10 cellular contexts compared by ENCODE assay signal in genomic region chr2:159617651-159618050, GRCh38. TPM values are rescaled to one million over a fixed set of nuclear protein-coding genes. Genes with fewer than 3 reads are reported as not detected.
DNase-seq lines count a peak whose midpoint lies in the region; ATAC-seq, FAIRE-seq and TF ChIP-seq lines count a peak whose summit lies in the region.
"Had no signal": no experiment of that assay in that cellular context is flagged by ENCODE, and none has a peak within 500 bp of the region (broad histone marks: within the 10 kb centered on the region; RNA-seq: fewer than 3 reads in every experiment).

No MANE protein-coding gene starts in this region.

- no peak for FAIRE-seq in HepG2 (lab: Jason Lieb, UNC)

- BruUV-seq in HepG2 (replicated peaks; lab: Mats Ljungman, UMichigan) = no TSS peak

- H3K4me2 ChIP-seq in HepG2 (ENCODE audit: low read depth, low read length) = no peak overlapping the region

- H3K79me2 ChIP-seq in HepG2 (ENCODE audit: insufficient read depth, low read length) = peaks cover 23% of the 10 kb centered on the region

- no peak overlapping the region for H2AFZ ChIP-seq in HepG2 (ENCODE audit: low read length)

- CTCF ChIA-PET in HepG2 (lab: Yijun Ruan, JAX; ENCODE audit: low intra/inter-chr PET ratio, low total read pairs) = no interaction called here
- CTCF ChIA-PET in T-cell (lab: Charles Lee) = interaction anchor here in 1 of 2 donors (0.7 kb wide), 1 partner anchor 70 kb away, joined by 3 read pairs; no protein-coding TSS in a partner anchor

- H3K4me1 ChIP-seq in liver (ENCODE audit: control insufficient read depth in 4 of 4, insufficient read depth in 4 of 4, low read length in 3 of 4) = peaks cover 0 to 20% (median 6%) of the 10 kb centered on the region in 4 donors
- peaks cover 55% of the 10 kb centered on the region for H3K4me1 ChIP-seq in HepG2 (ENCODE audit: insufficient read depth, low read length)
- H3K4me1 ChIP-seq in SJCRH30 = peaks cover 9% of the 10 kb centered on the region

- H3K27me3 Mint-ChIP-seq in T-cell = peaks cover 17 to 25% of the 10 kb centered on the region in 2 donors

- peaks cover 13 to 16% (median 15%) of the 10 kb centered on the region in 3 donors for H3K4me1 Mint-ChIP-seq in T-cell

- no peaks in the 10 kb centered on the region for H3K36me3 ChIP-seq in liver (ENCODE audit: control insufficient read depth in 4 of 4, insufficient read depth in 3 of 4, low read depth in 1 of 4, low read length in 3 of 4)
- no peaks in the 10 kb centered on the region for H3K36me3 ChIP-seq in HepG2 (replicated peaks in 1 of 2; ENCODE audit: control insufficient read depth in 1 of 2, insufficient read depth in 2 of 2, low read length in 2 of 2)
- no peaks in the 10 kb centered on the region for H3K36me3 ChIP-seq in SJCRH30
- H3K36me3 ChIP-seq: BLaER1, suprapubic skin had no signal

- H3K27ac ChIP-seq in liver (ENCODE audit: low read depth in 1 of 2, low read length in 2 of 2) = no peak overlapping the region
- no peak overlapping the region for H3K27ac ChIP-seq in HepG2 (ENCODE audit: extremely low read length, insufficient read depth, low read length)
- peak overlapping the region; percentile 98; the same call in 1 of the 2 replicates for H3K27ac ChIP-seq in SJCRH30
- H3K27ac ChIP-seq: BLaER1 had no signal

- TF ChIP-seq EP300 in HepG2 (IDR thresholded peaks at IDR 0.05; ENCODE audit: low read depth in 2 of 2, low read length in 2 of 2) (no peak), HepG2 (CRISPR knock-in tag; IDR thresholded peaks at IDR 0.05; ENCODE audit: borderline replicate concordance) (no peak)

- H3K9me3 Mint-ChIP-seq in T-cell = no peaks in the 10 kb centered on the region

- H3K4me3 Mint-ChIP-seq in T-cell = no peak overlapping the region

- H3K9ac ChIP-seq in liver (ENCODE audit: low read depth in 1 of 2, low read length in 2 of 2) (peak overlapping the region; percentile 97), HepG2 (ENCODE audit: insufficient read depth, low read depth, low read length) (no peak overlapping the region)
- H3K9ac ChIP-seq: BLaER1 had no signal

- ATAC-seq in HepG2 (no peak), GM21526 (IDR thresholded peaks at IDR 0.05; ENCODE audit: low FRiP score, unreplicated experiment) (no peak), HG03039 (IDR thresholded peaks at IDR 0.05; ENCODE audit: unreplicated experiment) (no peak), T-cell (replicated peaks in 1 of 4) (no peak)

- H3K27me3 ChIP-seq in liver (ENCODE audit: control insufficient read depth in 4 of 4, insufficient read depth in 4 of 4, low read length in 3 of 4) = no peaks in the 10 kb centered on the region
- H3K27me3 ChIP-seq in HepG2 (ENCODE audit: control insufficient read depth in 1 of 2, insufficient read depth in 2 of 2, low read length in 2 of 2) = no peaks in the 10 kb centered on the region; a peak in 1 of 5 replicates
- H3K27me3 ChIP-seq in SJCRH30 = no peaks in the 10 kb centered on the region
- H3K27me3 ChIP-seq: BLaER1, suprapubic skin had no signal

- H3K4me3 ChIP-seq in liver (ENCODE audit: low read depth in 1 of 3, low read length in 3 of 3) = peak overlapping the region in 2 of 3 donors; percentile 34 to 87
- no peak overlapping the region for H3K4me3 ChIP-seq in HepG2 (replicated peaks in 1 of 3; ENCODE audit: insufficient read depth in 1 of 3, low read depth in 2 of 3, low read length in 3 of 3)
- H3K4me3 ChIP-seq in SJCRH30 = peak overlapping the region; percentile 93

- peaks cover under 1% of the 10 kb centered on the region for H3K36me3 Mint-ChIP-seq in T-cell

- no peak overlapping the region for H3K27ac Mint-ChIP-seq in T-cell

- WGBS in liver = 9% methylated on average over 2 of the region's 2 CpGs
- WGBS in HepG2 (ENCODE audit: low lambda C conversion rate) = 36% methylated on average over 2 of the region's 2 CpGs

- in situ Hi-C loops in HepG2 (cut with HindIII; ENCODE audit: extremely low pct_ligation_motif_present, low pct_unique_long_range_greater_than_20kb) = no loop called here

- DNase-seq in HepG2 (ENCODE audit: low spot score) (no peak), SJCRH30 (peak; percentile 43 to 67), iPS-NIHi11 (ENCODE audit: low spot score) (peak; percentile 32), ureter (ENCODE audit: low spot score) (no peak), T-cell (no peak)

- POLR2A ChIA-PET in HepG2 (lab: Yijun Ruan, JAX) = no interaction called here
- POLR2A ChIA-PET in T-cell (lab: Charles Lee) = no interaction called here

- TF ChIP-seq CTCF in liver (IDR thresholded peaks at IDR 0.05; ENCODE audit: low read depth, low read length, missing input control) = no peak
- no peak for TF ChIP-seq CTCF in HepG2 (CRISPR knock-in tag; IDR thresholded peaks at IDR 0.05)

- intact Hi-C loops in HepG2 (cut with micrococcal nuclease; ENCODE audit: unreplicated experiment) = loop anchor here (10.0 kb wide), 1 partner anchor 177 kb away; the partner anchor contains the start of gene CD302

- H3K9me3 ChIP-seq in liver (ENCODE audit: control insufficient read depth in 4 of 4, low read length in 3 of 4) (no peaks in the 10 kb centered on the region), HepG2 (ENCODE audit: low read length) (no peaks in the 10 kb centered on the region), SJCRH30 (replicated peaks) (no peaks in the 10 kb centered on the region)
- H3K9me3 ChIP-seq: BLaER1, suprapubic skin had no signal

- TF ChIP-seq POLR2A in HepG2 (IDR thresholded peaks at IDR 0.05; ENCODE audit: insufficient read depth in 1 of 2, low read depth in 2 of 2, low read length in 2 of 2) = no peak

- TF ChIP-seq RAD21 in liver (IDR thresholded peaks at IDR 0.05) (peak; percentile 31 to 38), HepG2 (CRISPR knock-in tag; IDR thresholded peaks at IDR 0.05) (no peak)

- H4K20me1 ChIP-seq in HepG2 (ENCODE audit: insufficient read depth, low read length) = no peaks in the 10 kb centered on the region
- H4K20me1 ChIP-seq: BLaER1 had no signal

TF ChIP-seq in liver, 16 proteins besides CTCF, POLR2A, EP300 and RAD21 (continues in another document):
- TF ChIP-seq RXRA (IDR thresholded peaks at IDR 0.05) (peak in 1 of 2 donors; percentile 35), HNF4G (IDR thresholded peaks at IDR 0.05) (no peak), FOXA1 (IDR thresholded peaks at IDR 0.05) (no peak), NR2F2 (IDR thresholded peaks at IDR 0.05) (no peak), FOXA2 (IDR thresholded peaks at IDR 0.05) (no peak), YY1 (IDR thresholded peaks at IDR 0.05) (peak; percentile 67), SP1 (IDR thresholded peaks at IDR 0.05) (peak; percentile 41), TAF1 (conservative IDR thresholded peaks at IDR 0.05) (peak; percentile 55), EGR1 (IDR thresholded peaks at IDR 0.05; ENCODE audit: low read depth in 2 of 2) (no peak), GABPA (IDR thresholded peaks at IDR 0.05 in 1 of 2, conservative IDR thresholded peaks at IDR 0.05 in 1 of 2) (no peak), HNF4A (conservative IDR thresholded peaks at IDR 0.05) (peak in 1 of 2 donors; percentile 29)
- TF ChIP-seq, protein P1, sequence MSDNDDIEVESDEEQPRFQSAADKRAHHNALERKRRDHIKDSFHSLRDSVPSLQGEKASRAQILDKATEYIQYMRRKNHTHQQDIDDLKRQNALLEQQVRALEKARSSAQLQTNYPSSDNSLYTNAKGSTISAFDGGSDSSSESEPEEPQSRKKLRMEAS (IDR thresholded peaks at IDR 0.05) = no peak

RNA-seq across cellular contexts. Expression of gene BAZ2B, which starts 1.3 kb away (rescaled TPM):
- 10 to 100 TPM; 24.7 to 61.0 TPM for total RNA-seq in liver
- polyA plus RNA-seq in liver = 10 to 100 TPM in 1 of 2 donors, 1 to 10 TPM in 1; 6.7 to 25.2 TPM
- 15.1 and 18.2 TPM in 2 replicates for total RNA-seq in HepG2 (2016; rRNA removed; fragmentation: Illumina TruSeq; extraction: Trizol)
- total RNA-seq in HepG2 (2016; cell fraction: cytosol; rRNA removed; fragmentation: Illumina TruSeq; extraction: Trizol; ENCODE audit: low read depth) = 2.2 and 3.3 TPM in 2 replicates
- 12.4 and 14.2 TPM in 2 replicates for total RNA-seq in HepG2 (2016; cell fraction: insoluble cytoplasmic fraction; rRNA removed; fragmentation: Illumina TruSeq; extraction: Trizol)
- total RNA-seq in HepG2 (2016; cell fraction: membrane; rRNA removed; fragmentation: Illumina TruSeq; extraction: Trizol) = 3.9 and 5.1 TPM in 2 replicates
- total RNA-seq in HepG2 (2016; cell fraction: nucleus; rRNA removed; fragmentation: Illumina TruSeq; extraction: Trizol) = 33.1 and 38.7 TPM in 2 replicates
- polyA plus RNA-seq in HepG2 (2011; rRNA removed) = 14.0 and 15.2 TPM in 2 replicates
- polyA plus RNA-seq in HepG2 (2011; cell fraction: cytosol; rRNA removed) = 6.3 and 12.7 TPM in 2 replicates
- polyA plus RNA-seq in HepG2 (2011; cell fraction: nucleus; rRNA removed) = 20.8 and 25.8 TPM in 2 replicates
- polyA plus RNA-seq in HepG2 (2012) = 17.8 and 20.4 TPM in 2 replicates
- polyA plus RNA-seq in HepG2 (2016; cell fraction: cytosol; fragmentation: Illumina TruSeq; extraction: Trizol; ENCODE audit: low read depth) = 0.34 and 0.37 TPM in 2 replicates
- 4.2 and 5.1 TPM in 2 replicates for polyA plus RNA-seq in HepG2 (2016; cell fraction: insoluble cytoplasmic fraction; fragmentation: Illumina TruSeq; extraction: Trizol; ENCODE audit: low read depth)
- polyA plus RNA-seq in HepG2 (2016; cell fraction: membrane; fragmentation: Illumina TruSeq; extraction: Trizol; ENCODE audit: low read depth) = 0.52 and 0.54 TPM in 2 replicates
- polyA plus RNA-seq in HepG2 (2016; cell fraction: nucleus; fragmentation: Illumina TruSeq; extraction: Trizol; ENCODE audit: insufficient read depth, low read depth) = 11.7 and 14.3 TPM in 2 replicates
- 55.1 and 69.5 TPM in 2 replicates for polyA minus RNA-seq in HepG2 (2011; rRNA and poly(A)+ RNA removed; ENCODE audit: low replicate concordance)
- polyA minus RNA-seq in HepG2 (2011; cell fraction: cytosol; rRNA and poly(A)+ RNA removed) = 20.9 and 23.2 TPM in 2 replicates
- polyA minus RNA-seq in HepG2 (2011; cell fraction: nucleus; rRNA and poly(A)+ RNA removed) = 158 and 192 TPM in 2 replicates
- total RNA-seq in SJCRH30 (2014; rRNA removed; shearing (Covaris generic)) = 27.4 and 38.5 TPM in 2 replicates
- total RNA-seq in ureter = 135 TPM
- total RNA-seq in T-cell = 10 to 100 TPM; 21.2 to 38.5 (median 27.2) TPM

Comparison
In these comparisons a context has a peak if more than half of its experiments do, and no peak if none do; other contexts are left out.
1. H3K4me3 ChIP-seq: peak in liver (2 of 3) and SJCRH30 (single experiment); none in HepG2 (0 of 3).
2. DNase-seq: peak in SJCRH30 (2 of 2) and iPS-NIHi11 (single experiment); none in HepG2 (single experiment), ureter (single experiment) and T-cell (0 of 34).